Comparison of ENCODE assay signal across 1 cellular context in the genomic region with DNA sequence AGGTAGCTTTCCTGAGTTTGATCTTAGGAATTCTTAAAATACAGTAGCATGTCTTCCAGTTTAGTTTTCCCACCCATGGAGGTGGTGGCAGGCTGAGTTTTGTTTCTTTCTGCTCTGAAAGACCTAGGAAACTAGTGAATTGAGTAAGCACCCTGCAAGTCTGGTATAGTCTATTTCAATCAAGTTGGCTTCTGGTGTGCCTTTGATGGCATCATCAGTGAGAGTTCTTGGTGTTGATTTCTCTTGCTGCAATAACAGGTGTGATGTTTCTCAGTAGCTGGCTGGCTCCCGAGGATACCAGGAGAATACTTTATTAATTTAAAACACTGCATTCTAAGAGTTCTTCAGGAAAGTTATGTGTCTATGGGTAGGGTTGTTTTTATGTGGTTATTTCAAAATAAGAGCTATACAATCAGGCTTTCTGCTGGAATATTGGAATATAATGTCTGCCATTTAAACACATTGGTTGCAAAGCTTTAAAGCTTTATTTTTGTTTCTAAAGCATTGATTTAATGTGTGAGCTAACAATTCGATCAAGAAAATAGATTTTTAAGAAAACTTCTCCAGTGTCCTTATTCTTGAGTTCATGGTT.
TF ChIP-seq lines count a peak whose summit lies in the region.

No MANE protein-coding gene starts in this region.

TF ChIP-seq in GM23338, 12 proteins besides CTCF, POLR2A, EP300 and RAD21 (continued from another document):
- TF ChIP-seq, protein P1, sequence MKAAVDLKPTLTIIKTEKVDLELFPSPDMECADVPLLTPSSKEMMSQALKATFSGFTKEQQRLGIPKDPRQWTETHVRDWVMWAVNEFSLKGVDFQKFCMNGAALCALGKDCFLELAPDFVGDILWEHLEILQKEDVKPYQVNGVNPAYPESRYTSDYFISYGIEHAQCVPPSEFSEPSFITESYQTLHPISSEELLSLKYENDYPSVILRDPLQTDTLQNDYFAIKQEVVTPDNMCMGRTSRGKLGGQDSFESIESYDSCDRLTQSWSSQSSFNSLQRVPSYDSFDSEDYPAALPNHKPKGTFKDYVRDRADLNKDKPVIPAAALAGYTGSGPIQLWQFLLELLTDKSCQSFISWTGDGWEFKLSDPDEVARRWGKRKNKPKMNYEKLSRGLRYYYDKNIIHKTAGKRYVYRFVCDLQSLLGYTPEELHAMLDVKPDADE (IDR thresholded peaks at IDR 0.05): no peak
- no peak for TF ChIP-seq STAT1 (IDR thresholded peaks at IDR 0.05; ENCODE audit: unreplicated experiment)
